17 cellular contexts compared by ENCODE assay signal in the genomic region with DNA sequence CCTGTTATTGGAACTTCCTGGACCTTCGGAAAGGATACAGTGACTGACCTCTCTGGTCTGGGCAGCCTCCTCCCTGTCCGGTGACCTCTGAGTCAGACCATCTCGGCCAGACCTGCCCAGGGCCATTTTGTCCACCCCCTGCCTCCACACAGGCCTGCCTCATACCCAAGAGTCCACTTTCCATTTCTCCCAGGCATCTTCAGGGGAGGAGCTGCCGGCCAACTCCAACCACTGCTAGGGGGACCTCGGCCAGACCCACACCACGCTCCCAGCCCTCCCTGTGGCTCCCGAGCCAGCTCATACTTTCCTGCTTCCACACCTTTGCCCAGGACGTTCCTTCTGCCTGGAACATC. TPM values are rescaled to one million over a fixed set of nuclear protein-coding genes. Genes with fewer than 3 reads are reported as not detected.
DNase-seq lines count a peak whose midpoint lies in the region; ATAC-seq and TF ChIP-seq lines count a peak whose summit lies in the region.
"Had no signal": no experiment of that assay in that cellular context is flagged by ENCODE, and none has a peak within 500 bp of the region (broad histone marks: within the 10 kb centered on the region; RNA-seq: fewer than 3 reads in every experiment).

No MANE protein-coding gene starts in this region.

- POLR2A ChIA-PET in T-cell (lab: Charles Lee): no interaction called here

- CTCF ChIA-PET in T-cell (lab: Charles Lee): no interaction called here

- peak overlapping the region; percentile 94 to 95 for H3K27ac Mint-ChIP-seq in natural killer cell treated with Interleukin-12 subunit alpha and Interleukin-12 subunit beta and Interleukin-15 and Interleukin-18, amount 100 ng/mL, for 72 hours
- H3K27ac Mint-ChIP-seq in natural killer cell: no peak overlapping the region
- peak overlapping the region; percentile 52 to 73 for H3K27ac Mint-ChIP-seq in T-cell
- H3K27ac Mint-ChIP-seq in dendritic cell treated with granulocyte-macrophage colony-stimulating factor and Interleukin-4, amounts not matched to agents 40 ng/mL and 50 ng/mL, for 4 days: peak overlapping the region; percentile 7
- H3K27ac Mint-ChIP-seq: GM23338 had no signal

- no peak for DNase-seq in natural killer cell treated with Interleukin-12 subunit alpha and Interleukin-12 subunit beta and Interleukin-15 and Interleukin-18, amount 100 ng/mL, for 72 hours (ENCODE audit: low spot score)
- no peak for DNase-seq in natural killer cell
- no peak for DNase-seq in T-cell
- DNase-seq: DND-41, Kasumi-1, left ventricle myocardium inferior, NCI-H1105 treated with DMSO at 0.1 percent for 48 hours, NCI-H524, retina, Right ventricle myocardium superior, WERI-Rb-1 had no signal

- peak overlapping the region; percentile 96 for H3K4me3 Mint-ChIP-seq in natural killer cell treated with Interleukin-12 subunit alpha and Interleukin-12 subunit beta and Interleukin-15 and Interleukin-18, amount 100 ng/mL, for 72 hours
- H3K4me3 Mint-ChIP-seq in natural killer cell: no peak overlapping the region
- H3K4me3 Mint-ChIP-seq in T-cell: no peak overlapping the region
- H3K4me3 Mint-ChIP-seq in dendritic cell treated with granulocyte-macrophage colony-stimulating factor and Interleukin-4, amounts not matched to agents 40 ng/mL and 50 ng/mL, for 4 days: no peak overlapping the region
- H3K4me3 Mint-ChIP-seq: brain, GM23338 had no signal

- H3K4me1 Mint-ChIP-seq in natural killer cell treated with Interleukin-12 subunit alpha and Interleukin-12 subunit beta and Interleukin-15 and Interleukin-18, amount 100 ng/mL, for 72 hours (ENCODE audit: low read depth in 2 of 2): peaks cover 76 to 78% of the 10 kb centered on the region in 2 donors
- H3K4me1 Mint-ChIP-seq in natural killer cell: peaks cover 18 to 47% of the 10 kb centered on the region in 2 donors
- H3K4me1 Mint-ChIP-seq in T-cell: peaks cover 86 to 91% (median 91%) of the 10 kb centered on the region in 3 donors
- H3K4me1 Mint-ChIP-seq in dendritic cell treated with granulocyte-macrophage colony-stimulating factor and Interleukin-4, amounts not matched to agents 40 ng/mL and 50 ng/mL, for 4 days (ENCODE audit: low read depth): peaks cover 69% of the 10 kb centered on the region

- H3K9me3 Mint-ChIP-seq in natural killer cell treated with Interleukin-12 subunit alpha and Interleukin-12 subunit beta and Interleukin-15 and Interleukin-18, amount 100 ng/mL, for 72 hours: peaks cover 2% of the 10 kb centered on the region
- H3K9me3 Mint-ChIP-seq in natural killer cell: no peaks in the 10 kb centered on the region
- H3K9me3 Mint-ChIP-seq in T-cell: no peaks in the 10 kb centered on the region
- no peaks in the 10 kb centered on the region for H3K9me3 Mint-ChIP-seq in dendritic cell treated with granulocyte-macrophage colony-stimulating factor and Interleukin-4, amounts not matched to agents 40 ng/mL and 50 ng/mL, for 4 days
- H3K9me3 Mint-ChIP-seq: GM23338 had no signal

- peaks cover 20% of the 10 kb centered on the region for H3K36me3 Mint-ChIP-seq in natural killer cell treated with Interleukin-12 subunit alpha and Interleukin-12 subunit beta and Interleukin-15 and Interleukin-18, amount 100 ng/mL, for 72 hours
- H3K36me3 Mint-ChIP-seq in natural killer cell (no peaks in the 10 kb centered on the region), T-cell (no peaks in the 10 kb centered on the region)
- H3K36me3 Mint-ChIP-seq in dendritic cell treated with granulocyte-macrophage colony-stimulating factor and Interleukin-4, amounts not matched to agents 40 ng/mL and 50 ng/mL, for 4 days (ENCODE audit: low read depth): no peaks in the 10 kb centered on the region
- H3K36me3 Mint-ChIP-seq: brain had no signal

- intact Hi-C loops in natural killer cell (cut with micrococcal nuclease): no loop called here
- intact Hi-C loops in dendritic cell treated with granulocyte-macrophage colony-stimulating factor and Interleukin-4, amounts not matched to agents 40 ng/mL and 50 ng/mL, for 4 days (cut with micrococcal nuclease): loop anchor here (5.0 kb wide), 1 partner anchor 73 kb away; no protein-coding TSS in a partner anchor

- no peak for ATAC-seq in natural killer cell treated with Interleukin-12 subunit alpha and Interleukin-12 subunit beta and Interleukin-15 and Interleukin-18, amount 100 ng/mL, for 72 hours
- no peak for ATAC-seq in natural killer cell
- ATAC-seq in T-cell (replicated peaks in 1 of 4): no peak
- ATAC-seq in HG03280 (IDR thresholded peaks at IDR 0.05; ENCODE audit: unreplicated experiment): no peak
- no peak for ATAC-seq in GM18517 (IDR thresholded peaks at IDR 0.05; ENCODE audit: unreplicated experiment)
- ATAC-seq in HG03196 (IDR thresholded peaks at IDR 0.05; ENCODE audit: unreplicated experiment): no peak
- ATAC-seq: GM23338 had no signal

- H3K27me3 Mint-ChIP-seq in natural killer cell treated with Interleukin-12 subunit alpha and Interleukin-12 subunit beta and Interleukin-15 and Interleukin-18, amount 100 ng/mL, for 72 hours: no peaks in the 10 kb centered on the region
- peaks cover 15 to 23% of the 10 kb centered on the region in 2 donors for H3K27me3 Mint-ChIP-seq in natural killer cell (ENCODE audit: low read depth in 2 of 2)
- H3K27me3 Mint-ChIP-seq in T-cell: no peaks in the 10 kb centered on the region
- peaks cover 31% of the 10 kb centered on the region for H3K27me3 Mint-ChIP-seq in dendritic cell treated with granulocyte-macrophage colony-stimulating factor and Interleukin-4, amounts not matched to agents 40 ng/mL and 50 ng/mL, for 4 days

- no peak for TF ChIP-seq CTCF in natural killer cell (IDR thresholded peaks at IDR 0.05)

RNA-seq across cellular contexts. Expression of a gene that starts 29.5 kb away (rescaled TPM):
- total RNA-seq in natural killer cell treated with Interleukin-12 subunit alpha and Interleukin-12 subunit beta and Interleukin-15 and Interleukin-18, amount 100 ng/mL, for 72 hours: 100 to 1,000 TPM; 177 to 186 TPM
- total RNA-seq in natural killer cell (100 to 1,000 TPM; 537 to 630 (median 601) TPM), T-cell (100 to 1,000 TPM; 140 to 220 (median 145) TPM)

Comparison
In these comparisons a context has a peak if more than half of its experiments do, and no peak if none do; other contexts are left out.
1. H3K27ac Mint-ChIP-seq: peak in natural killer cell treated with Interleukin-12 subunit alpha and Interleukin-12 subunit beta and Interleukin-15 and Interleukin-18, amount 100 ng/mL, for 72 hours (2 of 2), T-cell (2 of 2) and dendritic cell treated with granulocyte-macrophage colony-stimulating factor and Interleukin-4, amounts not matched to agents 40 ng/mL and 50 ng/mL, for 4 days (single experiment); none in natural killer cell (0 of 2).